In the genomic region with DNA sequence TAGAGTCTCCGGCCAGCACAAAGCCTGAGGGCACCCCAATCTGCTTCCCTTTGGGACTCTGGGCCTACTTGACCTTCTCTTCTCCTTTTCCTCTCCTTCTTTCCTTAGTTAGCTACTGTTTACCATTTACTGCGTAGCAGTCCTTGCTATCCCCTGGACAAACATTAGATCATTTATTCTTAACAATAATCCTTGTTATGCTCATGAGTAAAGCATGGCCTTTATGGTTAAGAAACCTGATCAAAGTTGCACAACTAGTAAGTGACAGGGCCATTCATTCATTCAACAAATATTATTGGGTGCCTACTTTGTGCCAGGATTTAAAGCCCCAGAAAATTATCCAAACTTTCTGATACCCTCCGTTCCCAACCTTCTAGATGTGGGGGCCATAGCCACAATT, we compare ENCODE assay signal across 13 cellular contexts. TPM values are rescaled to one million over a fixed set of nuclear protein-coding genes. Genes with fewer than 3 reads are reported as not detected.
DNase-seq lines count a peak whose midpoint lies in the region; ATAC-seq and TF ChIP-seq lines count a peak whose summit lies in the region.
"Had no signal": no experiment of that assay in that cellular context is flagged by ENCODE, and none has a peak within 500 bp of the region (broad histone marks: within the 10 kb centered on the region; RNA-seq: fewer than 3 reads in every experiment).

No MANE protein-coding gene starts in this region.

- H3K27me3 Mint-ChIP-seq in effector memory CD8-positive, alpha-beta T cell: no peaks in the 10 kb centered on the region
- H3K27me3 Mint-ChIP-seq in Calu3 (ENCODE audit: unreplicated experiment): no peaks in the 10 kb centered on the region

- H3K4me3 ChIP-seq in heart right ventricle (no peak overlapping the region), osteoblast (ENCODE audit: insufficient read depth, low read length) (no peak overlapping the region), aorta (ENCODE audit: low read length in 2 of 2) (no peak overlapping the region)

- no peak for DNase-seq in heart right ventricle
- no peak for DNase-seq in Right ventricle myocardium inferior (ENCODE audit: missing footprints)
- DNase-seq in effector memory CD8-positive, alpha-beta T cell: no peak
- DNase-seq in osteoblast (ENCODE audit: insufficient read length, low spot score, missing footprints): peak; percentile 55
- DNase-seq in aorta: peak; percentile 23 to 49
- no peak for DNase-seq in Calu3
- DNase-seq in NCI-H1694 (lab: John Stamatoyannopoulos, UW): no peak
- DNase-seq in inferior parietal cortex (ENCODE audit: extremely low spot score): no peak
- DNase-seq: C1 segment of cervical spinal cord; MM.1S; NCI-H69; stimulated activated CD4-positive, alpha-beta T cell treated with anti-CD3 and anti-CD28 coated beads, Interleukin-2, amount 100 ng/mL, for 24 hours; substantia nigra had no signal

- H2AFZ ChIP-seq in osteoblast (ENCODE audit: low read length): no peak overlapping the region

- no peak overlapping the region for H3K4me2 ChIP-seq in osteoblast (ENCODE audit: insufficient read depth, low read length)

- H3K27me3 ChIP-seq in heart right ventricle (no peaks in the 10 kb centered on the region), osteoblast (ENCODE audit: insufficient read depth, low read length) (no peaks in the 10 kb centered on the region), aorta (ENCODE audit: control insufficient read depth in 1 of 2, insufficient read depth in 2 of 2, low read length in 1 of 2) (no peaks in the 10 kb centered on the region)

- peak overlapping the region; percentile 49 to 93 for H3K27ac Mint-ChIP-seq in effector memory CD8-positive, alpha-beta T cell
- H3K27ac Mint-ChIP-seq in Calu3 (ENCODE audit: unreplicated experiment): no peak overlapping the region

- intact Hi-C loops in heart right ventricle (cut with DNase I) (loop anchor here in 1 of 10 donors (5.0 kb wide), 1 partner anchor 106 kb away; no protein-coding TSS in a partner anchor), Right ventricle myocardium inferior (cut with DNase I) (no loop called here), aorta (cut with DNase I) (no loop called here), Calu3 (cut with micrococcal nuclease; ENCODE audit: unreplicated experiment) (no loop called here)

- peaks cover 20% of the 10 kb centered on the region for H3K79me2 ChIP-seq in osteoblast (ENCODE audit: insufficient read depth, low read length)

- peaks cover 55 to 57% of the 10 kb centered on the region in 2 donors for H3K4me1 Mint-ChIP-seq in effector memory CD8-positive, alpha-beta T cell (ENCODE audit: low read depth in 2 of 2)
- H3K4me1 Mint-ChIP-seq in Calu3 (ENCODE audit: low read depth, unreplicated experiment): peaks cover 56% of the 10 kb centered on the region

- H3K4me3 Mint-ChIP-seq in effector memory CD8-positive, alpha-beta T cell: peak overlapping the region in 1 of 2 donors; percentile 1
- no peak overlapping the region for H3K4me3 Mint-ChIP-seq in Calu3 (ENCODE audit: low read depth, unreplicated experiment)

- H3K36me3 ChIP-seq in heart right ventricle (peaks cover 0 to 6% (median 0%) of the 10 kb centered on the region in 9 donors), osteoblast (ENCODE audit: insufficient read depth, low read length) (no peaks in the 10 kb centered on the region), aorta (ENCODE audit: control insufficient read depth in 1 of 2, insufficient read depth in 2 of 2, low read length in 1 of 2) (no peaks in the 10 kb centered on the region)

- WGBS in heart right ventricle, 2 donors: 77 to 95% methylated on average over 3 of the region's 3 CpGs
- WGBS in aorta, 2 donors: 67 to 84% methylated on average over 3 of the region's 3 CpGs

- peaks cover 11% of the 10 kb centered on the region for H4K20me1 ChIP-seq in osteoblast (ENCODE audit: insufficient read depth, low read length)

- TF ChIP-seq CTCF in heart right ventricle (IDR thresholded peaks at IDR 0.05) (no peak), osteoblast (IDR thresholded peaks at IDR 0.05; ENCODE audit: extremely low read depth, low read depth, low read length) (no peak), Calu3 (IDR thresholded peaks at IDR 0.05; ENCODE audit: unreplicated experiment) (no peak)

- no peaks in the 10 kb centered on the region for H3K9me3 Mint-ChIP-seq in effector memory CD8-positive, alpha-beta T cell
- no peaks in the 10 kb centered on the region for H3K9me3 Mint-ChIP-seq in Calu3 (ENCODE audit: low read depth, unreplicated experiment)

- no peaks in the 10 kb centered on the region for H3K9me3 ChIP-seq in heart right ventricle
- H3K9me3 ChIP-seq in osteoblast (ENCODE audit: low read depth, low read length): no peaks in the 10 kb centered on the region
- no peaks in the 10 kb centered on the region for H3K9me3 ChIP-seq in aorta (ENCODE audit: control insufficient read depth, low read length)

- no peak for ATAC-seq in heart right ventricle
- ATAC-seq in Right ventricle myocardium inferior: no peak
- ATAC-seq in effector memory CD8-positive, alpha-beta T cell (replicated peaks): no peak
- ATAC-seq in aorta (ENCODE audit: low FRiP score): no peak

- H3K27ac ChIP-seq in heart right ventricle (peak overlapping the region; percentile 94 to 100 (median 99)), osteoblast (ENCODE audit: low read depth, low read length) (no peak overlapping the region), aorta (ENCODE audit: low read depth in 1 of 2, low read length in 2 of 2) (peak overlapping the region; percentile 89 to 95)

- H3K4me1 ChIP-seq in heart right ventricle (peaks cover 18 to 90% (median 81%) of the 10 kb centered on the region in 9 donors), osteoblast (ENCODE audit: insufficient read depth, low read length) (peaks cover 38% of the 10 kb centered on the region), aorta (ENCODE audit: control insufficient read depth in 1 of 2, insufficient read depth in 2 of 2, low read length in 2 of 2) (peaks cover 6 to 13% of the 10 kb centered on the region in 2 donors)

- CTCF ChIA-PET in Calu3 (lab: Charles Lee): interaction anchor here (1.0 kb wide), 1 partner anchor 13 kb away, joined by 4 read pairs; no protein-coding TSS in a partner anchor

- no TSS peak for BruUV-seq in Calu3 (replicated peaks; lab: Mats Ljungman, UMichigan)

- peaks cover 16% of the 10 kb centered on the region for H3K36me3 Mint-ChIP-seq in effector memory CD8-positive, alpha-beta T cell (ENCODE audit: insufficient read depth)
- H3K36me3 Mint-ChIP-seq in Calu3 (ENCODE audit: insufficient read depth, unreplicated experiment): peaks cover 31% of the 10 kb centered on the region

RNA-seq across cellular contexts. Expression of gene HDAC7, which starts 3.2 kb away (rescaled TPM):
- total RNA-seq in heart right ventricle (10 to 100 TPM; 26.9 to 50.7 (median 38.5) TPM), Right ventricle myocardium inferior (38.8 TPM), osteoblast (39.8 and 41.3 TPM in 2 replicates), aorta (100 to 1,000 TPM; 144 to 192 TPM), Calu3 (2022) (41.8 and 44.0 TPM in 2 replicates)
- polyA plus RNA-seq in heart right ventricle (10 to 100 TPM; 40.4 to 75.6 TPM), aorta (10 to 100 TPM; 17.0 to 93.4 TPM)

RNA-seq across cellular contexts. Expression of gene SLC48A1, which starts 49.8 kb away (rescaled TPM):
- 10 to 100 TPM; 18.6 to 31.9 (median 22.1) TPM for total RNA-seq in heart right ventricle
- polyA plus RNA-seq in heart right ventricle: 10 to 100 TPM; 12.6 to 26.2 TPM
- total RNA-seq in Right ventricle myocardium inferior: 23.2 TPM
- 18.0 and 19.2 TPM in 2 replicates for total RNA-seq in osteoblast
- 10 to 100 TPM; 35.7 to 51.3 TPM for total RNA-seq in aorta
- polyA plus RNA-seq in aorta: 10 to 100 TPM; 19.7 to 33.6 TPM
- 17.0 and 17.2 TPM in 2 replicates for total RNA-seq in Calu3 (2022)

Comparison
In these comparisons a context has a peak if more than half of its experiments do, and no peak if none do; other contexts are left out.
1. DNase-seq: peak in osteoblast (single experiment) and aorta (2 of 2); none in heart right ventricle (0 of 2), Right ventricle myocardium inferior (single experiment), effector memory CD8-positive, alpha-beta T cell (0 of 3), Calu3 (single experiment), NCI-H1694 (single experiment) and inferior parietal cortex (single experiment).